27 cellular contexts compared by ENCODE assay signal in genomic region chr11:47136921-47137320, GRCh38.
"Had no signal": no experiment of that assay in that cellular context is flagged by ENCODE, and none has a peak within 500 bp of the region (broad histone marks: within the 10 kb centered on the region; RNA-seq: fewer than 3 reads in every experiment).

No MANE protein-coding gene starts in this region.

- ATAC-seq: activated CD4-positive, CD25-positive, alpha-beta regulatory T cell treated with anti-CD3 and anti-CD28 coated beads, Interleukin-2, amount 50 U/mL, for 24 hours; activated CD8-positive, alpha-beta T cell treated with anti-CD3 and anti-CD28 coated beads for 36 hours; esophagus mucosa; foreskin keratinocyte; gastrocnemius medialis; heart left ventricle; T-helper 17 cell had no signal

- FAIRE-seq: astrocyte, bronchial epithelial cell had no signal

- DNase-seq: activated B cell treated with CpG ODN at 0.5 μM for 24 hours; activated CD4-positive, alpha-beta T cell treated with anti-CD3 and anti-CD28 coated beads for 48 hours; activated CD4-positive, alpha-beta T cell treated with anti-CD3 and anti-CD28 coated beads, Interleukin-2, amount 50 U/mL, for 1 hour; activated CD4-positive, alpha-beta T cell treated with anti-CD3 and anti-CD28 coated beads, Interleukin-2, amount 50 U/mL, for 48 hours; activated CD8-positive, alpha-beta memory T cell treated with anti-CD3 and anti-CD28 coated beads for 24 hours; activated CD8-positive, alpha-beta T cell treated with anti-CD3 and anti-CD28 coated beads for 36 hours; activated gamma-delta T cell; activated naive CD4-positive, alpha-beta T cell; activated naive CD4-positive, alpha-beta T cell treated with anti-CD3 and anti-CD28 coated beads, Interleukin-2, amount 10 ng/mL, durations not matched to agents 7 days and 5 days; activated T-cell treated with anti-CD3 and anti-CD28 coated beads, Interleukin-2, amount 50 U/mL, for 48 hours; amniotic stem cell; anterior cingulate cortex; brain microvascular endothelial cell; colonic mucosa; effector CD8-positive, alpha-beta T cell; foreskin keratinocyte; gastrocnemius medialis; glutamatergic neuron; heart left ventricle; T-helper 1 cell; T-helper 17 cell; T1000; WERI-Rb-1 had no signal
